In the genomic region with DNA sequence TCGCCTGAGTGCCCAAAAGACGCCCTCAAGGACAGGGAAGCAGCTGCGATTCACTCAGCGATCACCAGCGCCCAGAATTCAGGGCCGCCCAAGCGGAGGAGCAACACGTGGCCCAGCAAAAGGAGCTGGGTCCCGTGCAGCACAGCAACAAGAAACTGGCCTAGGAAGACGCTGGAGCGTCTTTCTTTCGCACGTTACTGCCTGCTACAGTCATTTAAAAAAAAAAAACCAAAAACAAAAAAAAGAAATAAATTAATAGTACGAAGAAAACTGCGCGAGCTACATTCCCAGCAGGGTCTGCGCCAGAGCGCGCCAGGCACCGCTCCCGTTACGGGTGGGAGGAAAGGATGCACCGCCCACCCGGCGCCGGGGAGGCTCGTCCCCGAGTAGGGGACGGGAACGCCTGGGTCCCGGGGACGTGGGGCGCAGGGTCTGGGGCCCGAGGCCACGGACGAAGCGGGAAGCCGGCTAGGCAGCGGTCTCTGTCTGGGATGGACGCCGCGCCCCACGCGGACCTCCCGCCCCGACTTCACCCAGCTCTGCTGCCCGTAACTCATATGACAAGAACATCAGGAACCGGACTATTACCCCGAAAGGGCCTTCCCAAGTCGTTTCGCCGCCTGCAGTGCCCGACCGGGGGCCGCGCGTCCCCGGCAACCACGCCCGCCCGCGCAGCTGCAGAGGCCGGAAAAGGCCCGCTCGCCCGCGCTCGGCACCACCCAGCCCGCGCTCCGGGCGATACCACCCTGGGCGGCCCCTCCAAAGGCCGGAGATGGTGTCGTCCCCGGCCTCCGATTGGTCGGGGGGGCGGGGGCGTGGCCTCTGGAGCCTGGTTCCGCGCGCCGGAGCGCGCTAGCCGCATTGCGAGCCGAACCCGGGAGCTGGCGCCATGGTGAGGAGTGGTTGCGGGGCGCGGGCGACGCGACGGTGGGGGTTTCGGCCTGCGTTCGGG, we compare ENCODE assay signal across 8 cellular contexts. TPM values are rescaled to one million over a fixed set of nuclear protein-coding genes. Genes with fewer than 3 reads are reported as not detected.
DNase-seq lines count a peak whose midpoint lies in the region; ATAC-seq, FAIRE-seq and TF ChIP-seq lines count a peak whose summit lies in the region.

A gene with protein sequence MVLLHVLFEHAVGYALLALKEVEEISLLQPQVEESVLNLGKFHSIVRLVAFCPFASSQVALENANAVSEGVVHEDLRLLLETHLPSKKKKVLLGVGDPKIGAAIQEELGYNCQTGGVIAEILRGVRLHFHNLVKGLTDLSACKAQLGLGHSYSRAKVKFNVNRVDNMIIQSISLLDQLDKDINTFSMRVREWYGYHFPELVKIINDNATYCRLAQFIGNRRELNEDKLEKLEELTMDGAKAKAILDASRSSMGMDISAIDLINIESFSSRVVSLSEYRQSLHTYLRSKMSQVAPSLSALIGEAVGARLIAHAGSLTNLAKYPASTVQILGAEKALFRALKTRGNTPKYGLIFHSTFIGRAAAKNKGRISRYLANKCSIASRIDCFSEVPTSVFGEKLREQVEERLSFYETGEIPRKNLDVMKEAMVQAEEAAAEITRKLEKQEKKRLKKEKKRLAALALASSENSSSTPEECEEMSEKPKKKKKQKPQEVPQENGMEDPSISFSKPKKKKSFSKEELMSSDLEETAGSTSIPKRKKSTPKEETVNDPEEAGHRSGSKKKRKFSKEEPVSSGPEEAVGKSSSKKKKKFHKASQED (plus strand): TSS at position 861 of the 952 bp plus-strand sequence. CDS start 29 bp downstream, at position 890.

- intact Hi-C loops in breast epithelium (cut with DNase I; ENCODE audit: low total_unique reads), result no loop called here

- ATAC-seq in GM18870 (IDR thresholded peaks at IDR 0.05; ENCODE audit: unreplicated experiment) (peak; percentile 51), HG03108 (IDR thresholded peaks at IDR 0.05; ENCODE audit: unreplicated experiment) (peak; percentile 81)

- H3K27ac ChIP-seq in ACC112 (ENCODE audit: low read depth, low read length) (peak within 1 kb of the TSS; percentile 78), WERI-Rb-1 (peak within 1 kb of the TSS; percentile 94), breast epithelium (peak within 1 kb of the TSS; percentile 81 to 92), small intestine (ENCODE audit: low read depth in 1 of 2, low read length in 1 of 2) (peak within 1 kb of the TSS; percentile 75 to 87)

- no peak for FAIRE-seq in small intestine (lab: Jason Lieb, UNC)

- H2AFZ ChIP-seq in ACC112 (ENCODE audit: low read length, unreplicated experiment), result peak within 1 kb of the TSS; percentile 26

- peak within 1 kb of the TSS; percentile 100 for H3K4me3 ChIP-seq in ACC112 (ENCODE audit: low read depth, low read length)
- peak within 1 kb of the TSS; percentile 98 for H3K4me3 ChIP-seq in WERI-Rb-1 (ENCODE audit: low read depth, low read length)
- peak within 1 kb of the TSS; percentile 88 to 92 (median 91) for H3K4me3 ChIP-seq in breast epithelium
- H3K4me3 ChIP-seq in small intestine (ENCODE audit: low read depth in 1 of 2, low read length in 2 of 2), result peak within 1 kb of the TSS; percentile 69 to 72

- H3K27me3 ChIP-seq in ACC112 (ENCODE audit: insufficient read depth, low read length), result no peaks in the 10 kb centered on the region
- H3K27me3 ChIP-seq in WERI-Rb-1 (ENCODE audit: insufficient read depth, low read depth, severe bottlenecking), result no peaks in the 10 kb centered on the region
- H3K27me3 ChIP-seq in breast epithelium, result no peaks in the 10 kb centered on the region
- H3K27me3 ChIP-seq in small intestine (ENCODE audit: control insufficient read depth in 2 of 2, insufficient read depth in 2 of 2, low read length in 2 of 2), result no peaks in the 10 kb centered on the region

- peak; percentile 96 for DNase-seq in NCI-H2227 (lab: John Stamatoyannopoulos, UW; ENCODE audit: unreplicated experiment)
- DNase-seq in WERI-Rb-1, result peak; percentile 91
- DNase-seq in breast epithelium (ENCODE audit: low spot score in 2 of 2), result peak; percentile 87 to 88
- peak; percentile 97 for DNase-seq in iPS-NIHi11 (ENCODE audit: low spot score)
- DNase-seq in small intestine, result peak; percentile 93

- peaks cover 56% of the 10 kb centered on the region for H3K79me2 ChIP-seq in ACC112 (ENCODE audit: control insufficient read depth, insufficient read depth, low read length, unreplicated experiment)

- no peaks in the 10 kb centered on the region for H3K9me3 ChIP-seq in WERI-Rb-1 (ENCODE audit: severe bottlenecking)
- H3K9me3 ChIP-seq in breast epithelium, result no peaks in the 10 kb centered on the region
- no peaks in the 10 kb centered on the region for H3K9me3 ChIP-seq in small intestine (ENCODE audit: control insufficient read depth, low read depth)

- TF ChIP-seq CTCF in WERI-Rb-1 (IDR thresholded peaks at IDR 0.05; ENCODE audit: low read depth, low read length) (no peak), breast epithelium (IDR thresholded peaks at IDR 0.05) (no peak)

- H3K4me1 ChIP-seq in ACC112 (ENCODE audit: control insufficient read depth, insufficient read depth, low read length, unreplicated experiment), result peaks cover 17% of the 10 kb centered on the region
- H3K4me1 ChIP-seq in breast epithelium, result peaks cover 0 to 14% of the 10 kb centered on the region in 2 donors
- no peaks in the 10 kb centered on the region for H3K4me1 ChIP-seq in small intestine (ENCODE audit: control insufficient read depth in 2 of 2, insufficient read depth in 1 of 2, low read depth in 1 of 2, low read length in 1 of 2)

- TF ChIP-seq POLR2A in breast epithelium (IDR thresholded peaks at IDR 0.05), result no peak

- WGBS in small intestine, 3 donors, result 0 to 1% (median 0%) methylated on average over 66 to 101 of the region's 101 CpGs

- H3K36me3 ChIP-seq in ACC112 (ENCODE audit: insufficient read depth, low read length) (peaks cover 36% of the 10 kb centered on the region; the same call in 1 of the 2 replicates), WERI-Rb-1 (peaks cover 46% of the 10 kb centered on the region), breast epithelium (peaks cover 9% of the 10 kb centered on the region), small intestine (ENCODE audit: control insufficient read depth in 2 of 2, insufficient read depth in 2 of 2, low read length in 2 of 2) (peaks cover 3 to 13% of the 10 kb centered on the region in 2 donors)

RNA-seq across cellular contexts. Expression of the gene that starts here (rescaled TPM):
- total RNA-seq in breast epithelium, result 100 to 1,000 TPM in 1 of 3 donors, 10 to 100 TPM in 2; 77.1 to 137 (median 94.8) TPM
- 100 to 1,000 TPM in 1 of 3 donors, 10 to 100 TPM in 2; 47.2 to 144 (median 53.0) TPM for polyA plus RNA-seq in small intestine

Comparison
In these comparisons a context has a peak if more than half of its experiments do, and no peak if none do; other contexts are left out.
1. Peak in every context shown above with its lines: DNase-seq, ATAC-seq, H3K4me3 ChIP-seq and H3K27ac ChIP-seq.